10 cellular contexts compared by ENCODE assay signal in the genomic region with DNA sequence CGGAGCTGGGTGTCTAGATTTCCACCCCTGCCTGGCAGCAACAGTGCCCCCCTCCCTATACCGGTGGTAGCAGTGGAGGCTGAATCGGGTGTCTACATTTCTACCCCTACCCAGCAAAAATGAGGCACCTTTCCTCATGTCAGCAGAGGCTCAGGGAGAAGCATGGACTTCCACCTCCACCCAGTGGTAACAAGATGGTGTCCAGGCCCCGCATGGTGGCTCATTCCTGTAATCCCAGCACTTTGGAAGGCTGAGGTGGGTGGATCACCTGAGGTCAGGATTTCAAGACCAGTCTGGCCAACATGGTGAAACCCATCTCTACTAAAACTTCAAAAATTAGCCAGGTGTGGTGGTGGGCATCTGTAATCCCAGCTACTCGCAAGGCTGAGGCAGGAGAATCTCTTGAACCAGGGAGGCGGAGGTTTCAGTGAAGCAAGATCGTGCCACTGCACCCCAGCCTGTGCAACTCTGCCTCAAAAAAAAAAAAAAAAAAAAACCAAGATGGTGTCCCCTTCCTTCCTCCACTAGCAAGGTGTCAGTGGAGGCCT. TPM values are rescaled to one million over a fixed set of nuclear protein-coding genes. Genes with fewer than 3 reads are reported as not detected.
DNase-seq lines count a peak whose midpoint lies in the region; ATAC-seq and TF ChIP-seq lines count a peak whose summit lies in the region.
"Had no signal": no experiment of that assay in that cellular context is flagged by ENCODE, and none has a peak within 500 bp of the region (broad histone marks: within the 10 kb centered on the region; RNA-seq: fewer than 3 reads in every experiment).

No MANE protein-coding gene starts in this region.

- 79 to 92% methylated on average over 7 of the region's 7 CpGs for WGBS in aorta, 2 donors

- peak overlapping the region; percentile 64 for H2AFZ ChIP-seq in HCT116 (ENCODE audit: low read depth, low read length, poor library complexity, severe bottlenecking)

- RAD21 ChIA-PET in HCT116 (lab: Charles Lee; ENCODE audit: low non-redundant PET in 1 of 2, low total read pairs in 2 of 2, uncharacterized antibody in 2 of 2, unreplicated experiment in 2 of 2) = no interaction called here

- no peak for DNase-seq in HCT116 (ENCODE audit: low read depth, low spot score)
- DNase-seq in activated T-helper 1 cell treated with anti-CD3 and anti-CD28 coated beads, Interleukin-12 subunit alpha, Interleukin-12 subunit beta, Interleukin-2, Interleukin-4 antibody, amounts not matched to agents 30 ng/mL and 10 ng/mL and 1 ng/mL, durations not matched to agents 14 hours and 24 hours and 36 hours (ENCODE audit: low spot score) = no peak
- DNase-seq in naive thymus-derived CD4-positive, alpha-beta T cell = no peak
- no peak for DNase-seq in activated effector memory CD4-positive, alpha-beta T cell treated with Interleukin-2 at 50 U/mL for 16 hours
- DNase-seq in erythroblast (lab: John Stamatoyannopoulos, UW) = no peak
- no peak for DNase-seq in aorta

- H3K4me3 ChIP-seq in HCT116 (replicated peaks in 1 of 2; ENCODE audit: low read depth in 1 of 2, low read length in 2 of 2) = peak overlapping the region in 1 of 2 experiments; percentile 51; a peak in 2 of 4 replicates
- H3K4me3 ChIP-seq in naive thymus-derived CD4-positive, alpha-beta T cell (ENCODE audit: low read length) = peak overlapping the region; percentile 65
- no peak overlapping the region for H3K4me3 ChIP-seq in aorta (ENCODE audit: low read length in 2 of 2)

- H3K27ac ChIP-seq in C4-2B (peak overlapping the region; percentile 4; the same call in 1 of the 2 replicates), HCT116 (ENCODE audit: low read depth, low read length) (no peak overlapping the region), aorta (ENCODE audit: low read depth in 1 of 2, low read length in 2 of 2) (no peak overlapping the region)
- H3K27ac ChIP-seq in naive thymus-derived CD4-positive, alpha-beta T cell (ENCODE audit: low read depth, low read length) = no peak overlapping the region

- no peak for TF ChIP-seq POLR2A in HCT116 (IDR thresholded peaks at IDR 0.05; ENCODE audit: borderline replicate concordance, extremely low read depth, insufficient read depth, insufficient read length)
- TF ChIP-seq POLR2A in erythroblast (IDR thresholded peaks at IDR 0.05; ENCODE audit: low read length) = no peak

- peak overlapping the region; percentile 49 for H3K4me3 Mint-ChIP-seq in activated T-helper 1 cell treated with anti-CD3 and anti-CD28 coated beads, Interleukin-12 subunit alpha, Interleukin-12 subunit beta, Interleukin-2, Interleukin-4 antibody, amounts not matched to agents 30 ng/mL and 10 ng/mL and 1 ng/mL, durations not matched to agents 14 hours and 24 hours and 36 hours
- peak overlapping the region; percentile 71 to 84 (median 81) for H3K4me3 Mint-ChIP-seq in naive thymus-derived CD4-positive, alpha-beta T cell

- no TSS peak for BruUV-seq in HCT116 (replicated peaks; lab: Mats Ljungman, UMichigan)

- H3K9me3 ChIP-seq in HCT116 (ENCODE audit: control insufficient read depth in 1 of 2, insufficient read depth in 1 of 2, low read depth in 1 of 2, low read length in 2 of 2) (no peaks in the 10 kb centered on the region), aorta (ENCODE audit: control insufficient read depth, low read length) (no peaks in the 10 kb centered on the region)
- no peaks in the 10 kb centered on the region for H3K9me3 ChIP-seq in naive thymus-derived CD4-positive, alpha-beta T cell (ENCODE audit: control insufficient read depth in 2 of 3, low read length in 3 of 3)

- intact Hi-C loops in HCT116 (cut with micrococcal nuclease) = no loop called here
- intact Hi-C loops in activated T-helper 1 cell treated with anti-CD3 and anti-CD28 coated beads, Interleukin-12 subunit alpha, Interleukin-12 subunit beta, Interleukin-2, Interleukin-4 antibody, amounts not matched to agents 30 ng/mL and 10 ng/mL and 1 ng/mL, durations not matched to agents 14 hours and 24 hours and 36 hours (cut with micrococcal nuclease) = no loop called here
- intact Hi-C loops in naive thymus-derived CD4-positive, alpha-beta T cell (cut with micrococcal nuclease) = no loop called here
- intact Hi-C loops in aorta (cut with DNase I) = no loop called here

- POLR2A ChIA-PET in HCT116 (lab: Charles Lee) = interaction anchor here (0.9 kb wide), 1 partner anchor 320 kb away, joined by 3 read pairs; a partner anchor contains a TSS
- POLR2A ChIA-PET in naive thymus-derived CD4-positive, alpha-beta T cell (lab: Charles Lee) = interaction anchor here (0.6 to 2.8 kb wide), 2 partner anchors 12 to 663 kb away, joined by 3 to 11 read pairs; no protein-coding TSS in a partner anchor

- H3K27me3 ChIP-seq in HCT116 (ENCODE audit: insufficient read depth, low read length) (no peaks in the 10 kb centered on the region), aorta (ENCODE audit: control insufficient read depth in 1 of 2, insufficient read depth in 2 of 2, low read length in 1 of 2) (no peaks in the 10 kb centered on the region)
- H3K27me3 ChIP-seq in naive thymus-derived CD4-positive, alpha-beta T cell (ENCODE audit: control insufficient read depth in 2 of 2, insufficient read depth in 2 of 2, low read length in 2 of 2) = no peaks in the 10 kb centered on the region

- no peaks in the 10 kb centered on the region for H3K9me3 Mint-ChIP-seq in activated T-helper 1 cell treated with anti-CD3 and anti-CD28 coated beads, Interleukin-12 subunit alpha, Interleukin-12 subunit beta, Interleukin-2, Interleukin-4 antibody, amounts not matched to agents 30 ng/mL and 10 ng/mL and 1 ng/mL, durations not matched to agents 14 hours and 24 hours and 36 hours
- H3K9me3 Mint-ChIP-seq in naive thymus-derived CD4-positive, alpha-beta T cell = no peaks in the 10 kb centered on the region

- ATAC-seq in HCT116 = no peak
- peak; percentile 14 for ATAC-seq in naive thymus-derived CD4-positive, alpha-beta T cell
- ATAC-seq in GM21360 (IDR thresholded peaks at IDR 0.05; ENCODE audit: unreplicated experiment) = no peak
- no peak for ATAC-seq in aorta (ENCODE audit: low FRiP score)

- no peak overlapping the region for H3K27ac Mint-ChIP-seq in activated T-helper 1 cell treated with anti-CD3 and anti-CD28 coated beads, Interleukin-12 subunit alpha, Interleukin-12 subunit beta, Interleukin-2, Interleukin-4 antibody, amounts not matched to agents 30 ng/mL and 10 ng/mL and 1 ng/mL, durations not matched to agents 14 hours and 24 hours and 36 hours
- peak overlapping the region in 2 of 9 donors; percentile 28 to 85 for H3K27ac Mint-ChIP-seq in naive thymus-derived CD4-positive, alpha-beta T cell

- CTCF ChIA-PET in HCT116 (lab: Charles Lee) = interaction anchor here (1.6 kb wide), 1 partner anchor 123 kb away, joined by 3 read pairs; no protein-coding TSS in a partner anchor
- CTCF ChIA-PET in naive thymus-derived CD4-positive, alpha-beta T cell (lab: Charles Lee) = interaction anchor here (0.7 kb wide), 1 partner anchor 35 kb away, joined by 3 read pairs; no protein-coding TSS in a partner anchor

- no peak for TF ChIP-seq RAD21 in HCT116 (IDR thresholded peaks at IDR 0.05; ENCODE audit: low read depth)

- H3K4me1 ChIP-seq in HCT116 (ENCODE audit: control insufficient read depth in 1 of 2, insufficient read depth in 2 of 2, low read length in 2 of 2) (peaks cover 0 to 14% of the 10 kb centered on the region in 2 experiments; a peak in 3 of 4 replicates), aorta (ENCODE audit: control insufficient read depth in 1 of 2, insufficient read depth in 2 of 2, low read length in 2 of 2) (no peaks in the 10 kb centered on the region)
- peaks cover 6 to 7% of the 10 kb centered on the region in 2 donors for H3K4me1 ChIP-seq in naive thymus-derived CD4-positive, alpha-beta T cell (ENCODE audit: control insufficient read depth in 2 of 2, insufficient read depth in 2 of 2, low read length in 2 of 2)

- no peaks in the 10 kb centered on the region for H3K4me1 Mint-ChIP-seq in activated T-helper 1 cell treated with anti-CD3 and anti-CD28 coated beads, Interleukin-12 subunit alpha, Interleukin-12 subunit beta, Interleukin-2, Interleukin-4 antibody, amounts not matched to agents 30 ng/mL and 10 ng/mL and 1 ng/mL, durations not matched to agents 14 hours and 24 hours and 36 hours (ENCODE audit: low read depth)
- H3K4me1 Mint-ChIP-seq in naive thymus-derived CD4-positive, alpha-beta T cell = peaks cover 8 to 17% (median 14%) of the 10 kb centered on the region in 7 donors

- no peak overlapping the region for H3K9ac ChIP-seq in HCT116 (ENCODE audit: low read length)

- peak overlapping the region; percentile 73 for H3K4me2 ChIP-seq in HCT116 (ENCODE audit: low read length)

- peaks cover 6% of the 10 kb centered on the region for H3K27me3 Mint-ChIP-seq in activated T-helper 1 cell treated with anti-CD3 and anti-CD28 coated beads, Interleukin-12 subunit alpha, Interleukin-12 subunit beta, Interleukin-2, Interleukin-4 antibody, amounts not matched to agents 30 ng/mL and 10 ng/mL and 1 ng/mL, durations not matched to agents 14 hours and 24 hours and 36 hours (ENCODE audit: insufficient read depth)
- H3K27me3 Mint-ChIP-seq in naive thymus-derived CD4-positive, alpha-beta T cell = peaks cover 0 to 19% (median 0%) of the 10 kb centered on the region in 5 donors

- H3K36me3 ChIP-seq in HCT116 (ENCODE audit: control insufficient read depth in 1 of 2, insufficient read depth in 2 of 2, low read length in 2 of 2) (no peaks in the 10 kb centered on the region), aorta (ENCODE audit: control insufficient read depth in 1 of 2, insufficient read depth in 2 of 2, low read length in 1 of 2) (no peaks in the 10 kb centered on the region)
- H3K36me3 ChIP-seq in naive thymus-derived CD4-positive, alpha-beta T cell (ENCODE audit: control insufficient read depth in 2 of 3, insufficient read depth in 3 of 3, low read length in 3 of 3) = no peaks in the 10 kb centered on the region

- H3K79me2 ChIP-seq in HCT116 (ENCODE audit: insufficient read depth, low read length) = no peaks in the 10 kb centered on the region

- H3K9me2 ChIP-seq in HCT116 (ENCODE audit: insufficient read depth) = no peaks in the 10 kb centered on the region

- no peaks in the 10 kb centered on the region for H4K20me1 ChIP-seq in HCT116 (ENCODE audit: insufficient read depth)

- no peaks in the 10 kb centered on the region for H3K36me3 Mint-ChIP-seq in activated T-helper 1 cell treated with anti-CD3 and anti-CD28 coated beads, Interleukin-12 subunit alpha, Interleukin-12 subunit beta, Interleukin-2, Interleukin-4 antibody, amounts not matched to agents 30 ng/mL and 10 ng/mL and 1 ng/mL, durations not matched to agents 14 hours and 24 hours and 36 hours (ENCODE audit: low read depth)
- no peaks in the 10 kb centered on the region for H3K36me3 Mint-ChIP-seq in naive thymus-derived CD4-positive, alpha-beta T cell

- no peak for TF ChIP-seq CTCF in C4-2B (conservative IDR thresholded peaks at IDR 0.05)
- no peak for TF ChIP-seq CTCF in HCT116 (IDR thresholded peaks at IDR 0.05 in 2 of 3, conservative IDR thresholded peaks at IDR 0.05 in 1 of 3; ENCODE audit: borderline replicate concordance in 1 of 3, insufficient read depth in 1 of 3, low read depth in 2 of 3, low read length in 2 of 3)

RNA-seq across cellular contexts. Expression of a gene that starts 35.5 kb away (rescaled TPM):
- total RNA-seq in HCT116 (2021; ENCODE audit: unreplicated experiment) (not detected), aorta (not detected)
- not detected in 2 replicates for polyA plus RNA-seq in HCT116 (2012)
- not detected in 2 replicates for total RNA-seq in activated T-helper 1 cell treated with anti-CD3 and anti-CD28 coated beads, Interleukin-12 subunit alpha, Interleukin-12 subunit beta, Interleukin-2, Interleukin-4 antibody, amounts not matched to agents 30 ng/mL and 10 ng/mL and 1 ng/mL, durations not matched to agents 14 hours and 24 hours and 36 hours
- total RNA-seq in naive thymus-derived CD4-positive, alpha-beta T cell = not detected
- not detected for polyA plus RNA-seq in naive thymus-derived CD4-positive, alpha-beta T cell
- not detected for polyA plus RNA-seq in aorta
- total RNA-seq: skeletal muscle tissue, subcutaneous adipose tissue had no signal
